ENCODE assay signal across 9 cellular contexts in genomic region chr3:12810013-12810780, GRCh38. TPM values are rescaled to one million over a fixed set of nuclear protein-coding genes. Genes with fewer than 3 reads are reported as not detected.
DNase-seq lines count a peak whose midpoint lies in the region; ATAC-seq and TF ChIP-seq lines count a peak whose summit lies in the region.
"Had no signal": no experiment of that assay in that cellular context is flagged by ENCODE, and none has a peak within 500 bp of the region (broad histone marks: within the 10 kb centered on the region; RNA-seq: fewer than 3 reads in every experiment).

No MANE protein-coding gene starts in this region.

- CTCF ChIA-PET in CD8-positive, alpha-beta T cell (lab: Charles Lee): interaction anchor here (0.7 to 5.4 kb wide), 17 partner anchors 8 to 152 kb away, joined by 3 to 32 read pairs (median 4); partner anchors contain the start of genes CAND2 and RPL32

- no peaks in the 10 kb centered on the region for H3K9me3 Mint-ChIP-seq in CD8-positive, alpha-beta T cell
- H3K9me3 Mint-ChIP-seq in activated T-helper 2 cell treated with anti-CD3 and anti-CD28 coated beads, Interferon-gamma antibody, Interleukin-2, Interleukin-4, amounts not matched to agents 10 μg/mL and 5 μg/mL and 100 μg/mL, durations not matched to agents 14 hours and 24 hours and 36 hours: no peaks in the 10 kb centered on the region
- no peaks in the 10 kb centered on the region for H3K9me3 Mint-ChIP-seq in nephron

- no peak for TF ChIP-seq POLR2A in Peyer's patch (IDR thresholded peaks at IDR 0.05)

- H3K4me1 Mint-ChIP-seq in CD8-positive, alpha-beta T cell (ENCODE audit: low read depth): peaks cover 11% of the 10 kb centered on the region
- peaks cover 3% of the 10 kb centered on the region for H3K4me1 Mint-ChIP-seq in activated T-helper 2 cell treated with anti-CD3 and anti-CD28 coated beads, Interferon-gamma antibody, Interleukin-2, Interleukin-4, amounts not matched to agents 10 μg/mL and 5 μg/mL and 100 μg/mL, durations not matched to agents 14 hours and 24 hours and 36 hours (ENCODE audit: low read depth)
- H3K4me1 Mint-ChIP-seq in nephron: peaks cover 5% of the 10 kb centered on the region

- DNase-seq in CD8-positive, alpha-beta T cell: peak; percentile 87 to 98 (median 96)
- DNase-seq in HL-60 (ENCODE audit: low read depth in 1 of 2, low spot score in 1 of 2) (peak; percentile 66 to 76), Peyer's patch (peak; percentile 96 to 99 (median 98)), fibroblast of the aortic adventitia (ENCODE audit: low read depth) (peak; percentile 87)
- DNase-seq in activated T-helper 2 cell treated with anti-CD3 and anti-CD28 coated beads, Interferon-gamma antibody, Interleukin-2, Interleukin-4, amounts not matched to agents 10 μg/mL and 5 μg/mL and 100 μg/mL, durations not matched to agents 14 hours and 24 hours and 36 hours (ENCODE audit: low spot score): peak; percentile 85
- peak; percentile 93 for DNase-seq in stimulated activated naive CD4-positive, alpha-beta T cell treated with Interleukin-2 at 50 U/mL for 16 hours (lab: John Stamatoyannopoulos, UW)

- POLR2A ChIA-PET in CD8-positive, alpha-beta T cell (lab: Charles Lee): interaction anchor here (0.6 to 2.1 kb wide), 8 partner anchors 9 to 239 kb away, joined by 3 to 34 read pairs (median 4); partner anchors contain the start of genes CAND2 and RPL32

- H3K4me3 Mint-ChIP-seq in CD8-positive, alpha-beta T cell: peak overlapping the region; percentile 73
- H3K4me3 Mint-ChIP-seq in activated T-helper 2 cell treated with anti-CD3 and anti-CD28 coated beads, Interferon-gamma antibody, Interleukin-2, Interleukin-4, amounts not matched to agents 10 μg/mL and 5 μg/mL and 100 μg/mL, durations not matched to agents 14 hours and 24 hours and 36 hours (ENCODE audit: low read depth): peak overlapping the region; percentile 51
- H3K4me3 Mint-ChIP-seq in nephron: peak overlapping the region; percentile 74 to 83 (median 77)

- intact Hi-C loops in CD8-positive, alpha-beta T cell (cut with DNase I, micrococcal nuclease): loop anchor here (1.0 to 5.0 kb wide), 5 partner anchors 14 to 157 kb away; partner anchors contain the start of genes RPL32 (in 2 of the 2), CAND2 (in 1 of the 2) and RAF1 (in 1 of the 2)
- intact Hi-C loops in activated T-helper 2 cell treated with anti-CD3 and anti-CD28 coated beads, Interferon-gamma antibody, Interleukin-2, Interleukin-4, amounts not matched to agents 10 μg/mL and 5 μg/mL and 100 μg/mL, durations not matched to agents 14 hours and 24 hours and 36 hours (cut with micrococcal nuclease): loop anchor here (1.0 kb wide), 1 partner anchor 23 kb away; no protein-coding TSS in a partner anchor

- no peaks in the 10 kb centered on the region for H3K27me3 ChIP-seq in CD8-positive, alpha-beta T cell (ENCODE audit: insufficient read depth, low read length)
- H3K27me3 ChIP-seq in HL-60 (ENCODE audit: insufficient read depth, poor library complexity, severe bottlenecking) (peaks cover 4% of the 10 kb centered on the region), Peyer's patch (no peaks in the 10 kb centered on the region)

- peak overlapping the region; percentile 73 for H3K4me3 ChIP-seq in CD8-positive, alpha-beta T cell (ENCODE audit: low read depth, low read length)
- peak overlapping the region; percentile 60 for H3K4me3 ChIP-seq in HL-60 (replicated peaks; ENCODE audit: insufficient read depth, low read length)
- H3K4me3 ChIP-seq in Peyer's patch: peak overlapping the region; percentile 58 to 73 (median 60)
- peak overlapping the region; percentile 67 for H3K4me3 ChIP-seq in fibroblast of the aortic adventitia (ENCODE audit: low read depth, low read length)

- no peaks in the 10 kb centered on the region for H3K36me3 ChIP-seq in CD8-positive, alpha-beta T cell (ENCODE audit: insufficient read depth, low read length)
- peaks cover 0 to 6% (median 0%) of the 10 kb centered on the region in 3 donors for H3K36me3 ChIP-seq in Peyer's patch

- no peaks in the 10 kb centered on the region for H3K9me3 ChIP-seq in CD8-positive, alpha-beta T cell (ENCODE audit: low read length)
- H3K9me3 ChIP-seq in Peyer's patch: no peaks in the 10 kb centered on the region

- peak overlapping the region; percentile 64 for H3K27ac Mint-ChIP-seq in CD8-positive, alpha-beta T cell
- no peak overlapping the region for H3K27ac Mint-ChIP-seq in activated T-helper 2 cell treated with anti-CD3 and anti-CD28 coated beads, Interferon-gamma antibody, Interleukin-2, Interleukin-4, amounts not matched to agents 10 μg/mL and 5 μg/mL and 100 μg/mL, durations not matched to agents 14 hours and 24 hours and 36 hours
- peak overlapping the region; percentile 93 to 96 (median 96) for H3K27ac Mint-ChIP-seq in nephron

- peak; percentile 89 for TF ChIP-seq CTCF in CD8-positive, alpha-beta T cell (IDR thresholded peaks at IDR 0.05)
- TF ChIP-seq CTCF in HL-60 (IDR thresholded peaks at IDR 0.05; ENCODE audit: insufficient read depth, low read length): peak; percentile 33
- TF ChIP-seq CTCF in Peyer's patch (IDR thresholded peaks at IDR 0.05): peak; percentile 47 to 99 (median 90)
- TF ChIP-seq CTCF in fibroblast of the aortic adventitia (IDR thresholded peaks at IDR 0.05; ENCODE audit: insufficient read depth, low read length): peak; percentile 72
- TF ChIP-seq CTCF in nephron (IDR thresholded peaks at IDR 0.05; ENCODE audit: unreplicated experiment in 3 of 3): peak; percentile 87 to 97 (median 96)

- peaks cover 8% of the 10 kb centered on the region for H3K4me1 ChIP-seq in CD8-positive, alpha-beta T cell (ENCODE audit: insufficient read depth, low read length)
- H3K4me1 ChIP-seq in Peyer's patch: no peaks in the 10 kb centered on the region

- no peaks in the 10 kb centered on the region for H3K36me3 Mint-ChIP-seq in CD8-positive, alpha-beta T cell
- no peaks in the 10 kb centered on the region for H3K36me3 Mint-ChIP-seq in activated T-helper 2 cell treated with anti-CD3 and anti-CD28 coated beads, Interferon-gamma antibody, Interleukin-2, Interleukin-4, amounts not matched to agents 10 μg/mL and 5 μg/mL and 100 μg/mL, durations not matched to agents 14 hours and 24 hours and 36 hours (ENCODE audit: low read depth)
- peaks cover 5% of the 10 kb centered on the region for H3K36me3 Mint-ChIP-seq in nephron (ENCODE audit: low read depth)

- H3K27ac ChIP-seq in CD8-positive, alpha-beta T cell (ENCODE audit: low read depth, low read length): no peak overlapping the region
- H3K27ac ChIP-seq in HL-60 (replicated peaks) (no peak overlapping the region), Peyer's patch (peak overlapping the region; percentile 36 to 70 (median 60))

- peak; percentile 99 for ATAC-seq in CD8-positive, alpha-beta T cell
- peak; percentile 99 for ATAC-seq in GM19467 (IDR thresholded peaks at IDR 0.05; ENCODE audit: unreplicated experiment)

- no peaks in the 10 kb centered on the region for H3K27me3 Mint-ChIP-seq in CD8-positive, alpha-beta T cell (ENCODE audit: low read depth)
- H3K27me3 Mint-ChIP-seq in activated T-helper 2 cell treated with anti-CD3 and anti-CD28 coated beads, Interferon-gamma antibody, Interleukin-2, Interleukin-4, amounts not matched to agents 10 μg/mL and 5 μg/mL and 100 μg/mL, durations not matched to agents 14 hours and 24 hours and 36 hours (ENCODE audit: low read depth): peaks cover 10% of the 10 kb centered on the region
- H3K27me3 Mint-ChIP-seq in nephron (ENCODE audit: low read depth): no peaks in the 10 kb centered on the region

RNA-seq across cellular contexts. Expression of gene CAND2, which starts 13.7 kb away (rescaled TPM):
- 1 to 10 TPM in 1 of 2 experiments, under 1 TPM in 1; 0.92 to 1.1 TPM for total RNA-seq in CD8-positive, alpha-beta T cell
- total RNA-seq in Peyer's patch (1 to 10 TPM; 1.4 to 4.1 (median 2.1) TPM), fibroblast of the aortic adventitia (ENCODE audit: low replicate concordance) (6.1 and 11.4 TPM in 2 replicates)
- 1.1 and 2.0 TPM in 2 replicates for total RNA-seq in activated T-helper 2 cell treated with anti-CD3 and anti-CD28 coated beads, Interferon-gamma antibody, Interleukin-2, Interleukin-4, amounts not matched to agents 10 μg/mL and 5 μg/mL and 100 μg/mL, durations not matched to agents 14 hours and 24 hours and 36 hours

RNA-seq across cellular contexts. Expression of gene RPL32, which starts 31.2 kb away (rescaled TPM):
- 1,000 to 10,000 TPM; 4,188 to 4,224 TPM for total RNA-seq in CD8-positive, alpha-beta T cell
- total RNA-seq in Peyer's patch (100 to 1,000 TPM; 258 to 541 (median 430) TPM), fibroblast of the aortic adventitia (ENCODE audit: low replicate concordance) (213 and 1,353 TPM in 2 replicates)
- total RNA-seq in activated T-helper 2 cell treated with anti-CD3 and anti-CD28 coated beads, Interferon-gamma antibody, Interleukin-2, Interleukin-4, amounts not matched to agents 10 μg/mL and 5 μg/mL and 100 μg/mL, durations not matched to agents 14 hours and 24 hours and 36 hours: 2,046 and 2,053 TPM in 2 replicates

RNA-seq across cellular contexts. Expression of gene TMEM40, which starts 51.1 kb away (rescaled TPM):
- total RNA-seq in CD8-positive, alpha-beta T cell: not detected
- not detected for total RNA-seq in Peyer's patch
- total RNA-seq in activated T-helper 2 cell treated with anti-CD3 and anti-CD28 coated beads, Interferon-gamma antibody, Interleukin-2, Interleukin-4, amounts not matched to agents 10 μg/mL and 5 μg/mL and 100 μg/mL, durations not matched to agents 14 hours and 24 hours and 36 hours: not detected in 2 replicates
- total RNA-seq in fibroblast of the aortic adventitia (ENCODE audit: low replicate concordance): not detected in 2 replicates
- total RNA-seq: subcutaneous adipose tissue had no signal

Comparison
In these comparisons a context has a peak if more than half of its experiments do, and no peak if none do; other contexts are left out.
1. H3K27ac ChIP-seq: peak in Peyer's patch (4 of 4); none in CD8-positive, alpha-beta T cell (single experiment) and HL-60 (single experiment).
2. CTCF ChIP-seq: peak in every context shown above with its lines; median percentile 96 in nephron; 90 in Peyer's patch; 89 in CD8-positive, alpha-beta T cell; 72 in fibroblast of the aortic adventitia; 33 in HL-60.
3. Peak in every context shown above with its lines, with median percentiles within 50 percentile points of each other: DNase-seq, H3K4me3 ChIP-seq and H3K4me3 Mint-ChIP-seq.